Comparison of ENCODE assay signal across 29 cellular contexts in the genomic region with DNA sequence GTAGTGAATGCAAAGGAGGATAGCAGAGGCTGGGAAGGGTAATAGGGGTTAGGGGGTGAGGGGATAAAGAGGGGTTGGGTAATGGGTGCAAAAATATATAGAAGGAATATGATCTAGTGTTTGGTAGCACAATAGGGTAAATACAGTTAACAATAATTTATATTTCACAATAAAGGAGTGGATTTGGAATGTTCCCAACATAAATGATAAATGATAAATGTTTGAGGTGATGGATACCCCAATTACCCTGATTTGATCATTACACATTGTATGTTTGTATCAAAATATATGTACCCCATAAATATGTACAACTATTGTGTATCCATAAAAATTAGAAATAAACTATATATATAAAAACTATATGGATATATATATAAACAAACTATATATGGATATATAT. TPM values are rescaled to one million over a fixed set of nuclear protein-coding genes. Genes with fewer than 3 reads are reported as not detected.
"Had no signal": no experiment of that assay in that cellular context is flagged by ENCODE, and none has a peak within 500 bp of the region (broad histone marks: within the 10 kb centered on the region; RNA-seq: fewer than 3 reads in every experiment).

No MANE protein-coding gene starts in this region.

- ATAC-seq: stimulated activated effector memory CD8-positive, alpha-beta T cell treated with anti-CD3 and anti-CD28 coated beads, Interleukin-12 subunit alpha, Interleukin-12 subunit beta, amount 100 ng/mL, for 72 hours; stimulated activated memory B cell treated with anti-CD40 and anti-IgM and Interleukin-4, amounts not matched to agents 10 μg/mL and 1 μg/mL and 100 μg/mL, for 72 hours; stimulated activated naive B cell treated with anti-CD40 and anti-IgM and Interleukin-4, amounts not matched to agents 10 μg/mL and 1 μg/mL and 100 μg/mL, for 72 hours; stimulated activated naive CD8-positive, alpha-beta T cell treated with anti-CD3 and anti-CD28 coated beads, Interleukin-15, amount 100 ng/mL, for 72 hours; stimulated activated naive CD8-positive, alpha-beta T cell treated with anti-CD3 and anti-CD28 coated beads, Interleukin-15, Interleukin-2, amounts not matched to agents 100 U/mL and 50 U/mL, for 24 hours; upper lobe of right lung had no signal

- DNase-seq: stimulated activated CD4-positive, alpha-beta T cell treated with anti-CD3 and anti-CD28 coated beads, Interleukin-2, amount 100 ng/mL, for 48 hours; stimulated activated CD4-positive, alpha-beta T cell treated with anti-CD3 and anti-CD28 coated beads, Interleukin-4, amount 100 ng/mL, for 1 hour; stimulated activated CD4-positive, alpha-beta T cell treated with anti-CD3 and anti-CD28 coated beads, Interleukin-4, amount 100 ng/mL, for 24 hours; stimulated activated CD4-positive, alpha-beta T cell treated with anti-CD3 and anti-CD28 coated beads, Interleukin-4, amount 100 ng/mL, for 4 hours; stimulated activated CD8-positive, alpha-beta memory T cell treated with anti-CD3 and anti-CD28 coated beads, Interleukin-4, amount 100 ng/mL, for 48 hours; stimulated activated naive B cell treated with anti-CD40 and anti-IgM and Interleukin-4, amounts not matched to agents 10 μg/mL and 1 μg/mL and 100 μg/mL, for 72 hours; stimulated activated naive CD4-positive, alpha-beta T cell; stimulated activated naive CD4-positive, alpha-beta T cell treated with Interleukin-2 at 50 U/mL for 16 hours; stimulated activated naive CD8-positive, alpha-beta T cell treated with anti-CD3 and anti-CD28 coated beads, Interleukin-15, amount 100 ng/mL, for 72 hours; stimulated activated naive CD8-positive, alpha-beta T cell treated with anti-CD3 and anti-CD28 coated beads, Interleukin-15, Interleukin-2, amounts not matched to agents 100 U/mL and 50 U/mL, for 24 hours; stomach; substantia nigra; testis; thyroid gland; tibial artery; transverse colon; trophoblast cell; upper lobe of left lung; upper lobe of right lung; uterus had no signal

- H3K4me3 ChIP-seq: stomach, suprapubic skin, testis, thoracic aorta, thyroid gland, tibial artery, tibial nerve, transverse colon, upper lobe of left lung, upper lobe of right lung, uterus, vagina had no signal

- H3K4me1 ChIP-seq: testis, uterus, vagina had no signal

- H3K9me3 ChIP-seq: stomach, suprapubic skin, testis, thoracic aorta, thyroid gland, tibial artery, tibial nerve, transverse colon, upper lobe of left lung, upper lobe of right lung, uterus, vagina had no signal

- H3K36me3 ChIP-seq: stomach, suprapubic skin, thoracic aorta, thyroid gland, tibial artery, tibial nerve, transverse colon, upper lobe of left lung, upper lobe of right lung, uterus, vagina had no signal

- FAIRE-seq: urothelium cell line had no signal

- H3K27me3 ChIP-seq: stomach, suprapubic skin, testis, thyroid gland, tibial artery, tibial nerve, transverse colon, upper lobe of left lung, upper lobe of right lung, vagina had no signal

- H3K27ac ChIP-seq: stomach, suprapubic skin, testis, thoracic aorta, thyroid gland, tibial artery, tibial nerve, transverse colon, upper lobe of left lung, upper lobe of right lung, uterus, vagina had no signal

RNA-seq across cellular contexts. Expression of a gene that starts 1.0 kb away (rescaled TPM):
- total RNA-seq: thoracic aorta, upper lobe of right lung, ureter, vagina had no signal
- polyA plus RNA-seq: urinary bladder had no signal
